1 cellular context compared by ENCODE assay signal in the genomic region with DNA sequence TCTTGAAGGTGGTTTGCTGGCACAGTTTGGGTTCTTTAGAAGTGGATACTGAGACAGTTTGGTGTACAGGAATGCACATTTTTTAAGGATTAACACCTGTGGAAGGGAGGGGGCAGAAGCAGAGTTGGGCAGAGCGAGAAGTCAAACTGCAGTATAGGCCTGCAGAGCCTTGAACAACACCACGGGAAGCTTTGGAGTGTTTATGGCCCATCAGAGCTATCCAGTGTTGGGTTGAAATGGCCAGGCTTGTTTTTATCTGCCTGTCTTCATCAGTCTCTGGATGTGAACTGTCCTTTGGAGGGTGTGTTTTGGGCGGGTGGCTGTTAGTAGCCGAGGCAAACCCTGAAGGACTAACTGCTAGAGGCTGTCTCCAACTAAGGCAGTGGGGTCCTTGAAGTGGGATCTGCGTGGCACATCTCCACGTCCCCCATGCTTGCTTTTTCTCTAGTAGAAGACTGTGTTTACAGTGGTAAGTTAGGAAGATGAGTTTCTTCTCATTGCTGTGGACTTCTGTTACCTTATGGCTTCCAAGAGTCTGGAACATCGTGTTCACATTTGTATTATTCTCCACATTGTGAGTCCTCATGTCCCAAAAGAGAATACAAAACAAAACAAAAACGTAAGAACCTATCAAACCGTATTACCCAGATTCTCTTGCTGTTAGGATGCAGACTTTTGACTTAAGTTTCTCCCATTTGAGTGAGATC.
TF ChIP-seq lines count a peak whose summit lies in the region.

No MANE protein-coding gene starts in this region.

TF ChIP-seq in GM23338, 12 proteins besides CTCF, POLR2A, EP300 and RAD21:
- TF ChIP-seq, protein P1, sequence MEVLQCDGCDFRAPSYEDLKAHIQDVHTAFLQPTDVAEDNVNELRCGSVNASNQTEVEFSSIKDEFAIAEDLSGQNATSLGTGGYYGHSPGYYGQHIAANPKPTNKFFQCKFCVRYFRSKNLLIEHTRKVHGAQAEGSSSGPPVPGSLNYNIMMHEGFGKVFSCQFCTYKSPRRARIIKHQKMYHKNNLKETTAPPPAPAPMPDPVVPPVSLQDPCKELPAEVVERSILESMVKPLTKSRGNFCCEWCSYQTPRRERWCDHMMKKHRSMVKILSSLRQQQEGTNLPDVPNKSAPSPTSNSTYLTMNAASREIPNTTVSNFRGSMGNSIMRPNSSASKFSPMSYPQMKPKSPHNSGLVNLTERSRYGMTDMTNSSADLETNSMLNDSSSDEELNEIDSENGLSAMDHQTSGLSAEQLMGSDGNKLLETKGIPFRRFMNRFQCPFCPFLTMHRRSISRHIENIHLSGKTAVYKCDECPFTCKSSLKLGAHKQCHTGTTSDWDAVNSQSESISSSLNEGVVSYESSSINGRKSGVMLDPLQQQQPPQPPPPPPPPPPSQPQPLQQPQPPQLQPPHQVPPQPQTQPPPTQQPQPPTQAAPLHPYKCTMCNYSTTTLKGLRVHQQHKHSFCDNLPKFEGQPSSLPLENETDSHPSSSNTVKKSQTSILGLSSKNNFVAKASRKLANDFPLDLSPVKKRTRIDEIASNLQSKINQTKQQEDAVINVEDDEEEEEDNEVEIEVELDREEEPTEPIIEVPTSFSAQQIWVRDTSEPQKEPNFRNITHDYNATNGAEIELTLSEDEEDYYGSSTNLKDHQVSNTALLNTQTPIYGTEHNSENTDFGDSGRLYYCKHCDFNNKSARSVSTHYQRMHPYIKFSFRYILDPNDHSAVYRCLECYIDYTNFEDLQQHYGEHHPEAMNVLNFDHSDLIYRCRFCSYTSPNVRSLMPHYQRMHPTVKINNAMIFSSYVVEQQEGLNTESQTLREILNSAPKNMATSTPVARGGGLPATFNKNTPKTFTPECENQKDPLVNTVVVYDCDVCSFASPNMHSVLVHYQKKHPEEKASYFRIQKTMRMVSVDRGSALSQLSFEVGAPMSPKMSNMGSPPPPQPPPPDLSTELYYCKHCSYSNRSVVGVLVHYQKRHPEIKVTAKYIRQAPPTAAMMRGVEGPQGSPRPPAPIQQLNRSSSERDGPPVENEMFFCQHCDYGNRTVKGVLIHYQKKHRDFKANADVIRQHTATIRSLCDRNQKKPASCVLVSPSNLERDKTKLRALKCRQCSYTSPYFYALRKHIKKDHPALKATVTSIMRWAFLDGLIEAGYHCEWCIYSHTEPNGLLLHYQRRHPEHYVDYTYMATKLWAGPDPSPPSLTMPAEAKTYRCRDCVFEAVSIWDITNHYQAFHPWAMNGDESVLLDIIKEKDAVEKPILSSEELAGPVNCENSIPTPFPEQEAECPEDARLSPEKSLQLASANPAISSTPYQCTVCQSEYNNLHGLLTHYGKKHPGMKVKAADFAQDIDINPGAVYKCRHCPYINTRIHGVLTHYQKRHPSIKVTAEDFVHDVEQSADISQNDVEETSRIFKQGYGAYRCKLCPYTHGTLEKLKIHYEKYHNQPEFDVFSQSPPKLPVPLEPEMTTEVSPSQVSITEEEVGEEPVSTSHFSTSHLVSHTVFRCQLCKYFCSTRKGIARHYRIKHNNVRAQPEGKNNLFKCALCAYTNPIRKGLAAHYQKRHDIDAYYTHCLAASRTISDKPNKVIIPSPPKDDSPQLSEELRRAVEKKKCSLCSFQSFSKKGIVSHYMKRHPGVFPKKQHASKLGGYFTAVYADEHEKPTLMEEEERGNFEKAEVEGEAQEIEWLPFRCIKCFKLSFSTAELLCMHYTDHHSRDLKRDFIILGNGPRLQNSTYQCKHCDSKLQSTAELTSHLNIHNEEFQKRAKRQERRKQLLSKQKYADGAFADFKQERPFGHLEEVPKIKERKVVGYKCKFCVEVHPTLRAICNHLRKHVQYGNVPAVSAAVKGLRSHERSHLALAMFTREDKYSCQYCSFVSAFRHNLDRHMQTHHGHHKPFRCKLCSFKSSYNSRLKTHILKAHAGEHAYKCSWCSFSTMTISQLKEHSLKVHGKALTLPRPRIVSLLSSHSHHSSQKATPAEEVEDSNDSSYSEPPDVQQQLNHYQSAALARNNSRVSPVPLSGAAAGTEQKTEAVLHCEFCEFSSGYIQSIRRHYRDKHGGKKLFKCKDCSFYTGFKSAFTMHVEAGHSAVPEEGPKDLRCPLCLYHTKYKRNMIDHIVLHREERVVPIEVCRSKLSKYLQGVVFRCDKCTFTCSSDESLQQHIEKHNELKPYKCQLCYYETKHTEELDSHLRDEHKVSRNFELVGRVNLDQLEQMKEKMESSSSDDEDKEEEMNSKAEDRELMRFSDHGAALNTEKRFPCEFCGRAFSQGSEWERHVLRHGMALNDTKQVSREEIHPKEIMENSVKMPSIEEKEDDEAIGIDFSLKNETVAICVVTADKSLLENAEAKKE (CRISPR knock-in tag; IDR thresholded peaks at IDR 0.05), result no peak
- TF ChIP-seq POLR2AphosphoS5 (IDR thresholded peaks at IDR 0.05; ENCODE audit: low read depth) (no peak), EZH2 (IDR thresholded peaks at IDR 0.05; ENCODE audit: low read depth, unreplicated experiment) (no peak), JUNB (IDR thresholded peaks at IDR 0.05; ENCODE audit: unreplicated experiment) (no peak), CREB1 (CRISPR knock-in tag; IDR thresholded peaks at IDR 0.05; ENCODE audit: low read depth) (no peak), REST (IDR thresholded peaks at IDR 0.05; ENCODE audit: unreplicated experiment) (no peak), ZNF114 (CRISPR knock-in tag; IDR thresholded peaks at IDR 0.05) (no peak)
